Comparison of ENCODE assay signal across 8 cellular contexts in the genomic region with DNA sequence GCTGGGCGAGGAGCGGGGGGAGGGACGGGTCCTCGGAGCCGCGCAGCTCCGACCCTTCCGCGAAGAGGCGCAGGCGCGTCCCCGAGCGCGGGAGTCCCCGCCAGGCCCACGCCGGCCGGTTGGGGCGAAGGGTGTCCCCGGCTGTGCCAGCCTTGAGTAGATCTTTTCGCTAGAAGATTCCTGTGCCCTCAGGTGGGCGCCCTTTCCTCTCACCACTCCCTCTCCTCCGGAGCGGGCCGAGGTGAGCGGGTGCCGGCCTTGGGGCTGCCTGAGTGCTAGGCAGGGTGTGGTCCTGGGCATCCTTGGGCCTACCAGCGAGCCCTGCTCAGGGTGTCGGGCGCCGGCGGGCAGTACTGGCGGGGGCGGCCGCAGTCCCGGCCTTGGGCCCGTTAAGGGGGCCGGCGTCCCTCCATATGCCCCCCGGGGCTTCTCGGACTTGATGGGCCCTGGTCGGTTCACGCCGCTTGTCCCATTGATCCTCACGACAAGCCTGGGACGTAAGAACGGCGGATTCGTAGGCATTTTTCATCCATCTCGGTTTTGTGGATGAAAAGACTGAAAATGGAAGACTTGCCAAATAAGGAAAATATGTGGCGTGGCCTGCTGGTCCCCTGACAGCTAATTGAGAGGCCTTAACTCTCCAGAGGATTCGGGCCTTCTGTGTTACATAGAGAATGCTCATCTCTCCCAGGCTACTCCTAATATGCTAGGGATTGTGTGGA. TPM values are rescaled to one million over a fixed set of nuclear protein-coding genes. Genes with fewer than 3 reads are reported as not detected.
DNase-seq lines count a peak whose midpoint lies in the region; ATAC-seq and TF ChIP-seq lines count a peak whose summit lies in the region.

No MANE protein-coding gene starts in this region.

- H3K36me3 Mint-ChIP-seq in activated CD4-positive, alpha-beta T cell treated with anti-CD3 and anti-CD28 coated beads, Interleukin-2, amount 10 ng/mL, durations not matched to agents 7 days and 5 days (ENCODE audit: low read depth): peaks cover 44% of the 10 kb centered on the region

- H3K27me3 Mint-ChIP-seq in activated CD4-positive, alpha-beta T cell treated with anti-CD3 and anti-CD28 coated beads, Interleukin-2, amount 10 ng/mL, durations not matched to agents 7 days and 5 days: peaks cover 3% of the 10 kb centered on the region

- peaks cover 3 to 29% of the 10 kb centered on the region in 2 donors for H3K4me1 ChIP-seq in duodenal mucosa (ENCODE audit: control insufficient read depth in 1 of 2, insufficient read depth in 2 of 2, low read length in 2 of 2)
- peaks cover 33% of the 10 kb centered on the region for H3K4me1 ChIP-seq in lower lobe of right lung

- H3K36me3 ChIP-seq in duodenal mucosa (ENCODE audit: control insufficient read depth in 1 of 2, insufficient read depth in 2 of 2, low read length in 2 of 2): no peaks in the 10 kb centered on the region
- no peaks in the 10 kb centered on the region for H3K36me3 ChIP-seq in lower lobe of right lung

- H3K4me3 Mint-ChIP-seq in activated CD4-positive, alpha-beta T cell treated with anti-CD3 and anti-CD28 coated beads, Interleukin-2, amount 10 ng/mL, durations not matched to agents 7 days and 5 days: peak overlapping the region; percentile 87

- CTCF ChIA-PET in AG04450 (lab: Charles Lee): interaction anchor here (1.2 kb wide), 1 partner anchor 8 kb away, joined by 3 read pairs; no protein-coding TSS in a partner anchor
- CTCF ChIA-PET in activated CD4-positive, alpha-beta T cell treated with anti-CD3 and anti-CD28 coated beads, Interleukin-2, amount 10 ng/mL, durations not matched to agents 7 days and 5 days (lab: Charles Lee): interaction anchor here (0.6 to 1.3 kb wide), 3 partner anchors 9 to 273 kb away, joined by 3 to 5 read pairs (median 5); no protein-coding TSS in a partner anchor

- H3K9me3 Mint-ChIP-seq in activated CD4-positive, alpha-beta T cell treated with anti-CD3 and anti-CD28 coated beads, Interleukin-2, amount 10 ng/mL, durations not matched to agents 7 days and 5 days: no peaks in the 10 kb centered on the region

- H3K27ac ChIP-seq in AG04450 (ENCODE audit: low read depth, low read length) (peak overlapping the region; percentile 73), duodenal mucosa (ENCODE audit: low read depth, low read length) (peak overlapping the region; percentile 92), lower lobe of right lung (peak overlapping the region; percentile 96)

- ATAC-seq in GM18519 (IDR thresholded peaks at IDR 0.05; ENCODE audit: low FRiP score, unreplicated experiment) (peak; percentile 36), HG03060 (IDR thresholded peaks at IDR 0.05; ENCODE audit: low read depth, unreplicated experiment) (peak; percentile 19), lower lobe of right lung (peak; percentile 84 to 85)

- peak overlapping the region; percentile 93 for H3K27ac Mint-ChIP-seq in activated CD4-positive, alpha-beta T cell treated with anti-CD3 and anti-CD28 coated beads, Interleukin-2, amount 10 ng/mL, durations not matched to agents 7 days and 5 days

- TF ChIP-seq CTCF in AG04450 (IDR thresholded peaks at IDR 0.05; ENCODE audit: low read depth, low read length) (no peak), lower lobe of right lung (IDR thresholded peaks at IDR 0.05) (no peak)

- DNase-seq in AG04450 (ENCODE audit: low read depth, low spot score) (no peak), NCI-H2196 (lab: John Stamatoyannopoulos, UW; ENCODE audit: unreplicated experiment) (peak; percentile 60), lower lobe of right lung (peak; percentile 71)
- DNase-seq in activated CD4-positive, alpha-beta T cell treated with anti-CD3 and anti-CD28 coated beads, Interleukin-2, amount 10 ng/mL, durations not matched to agents 7 days and 5 days: peak; percentile 54
- peak; percentile 37 to 64 (median 46) for DNase-seq in stimulated activated CD4-positive, alpha-beta T cell treated with anti-CD3 and anti-CD28 coated beads, TNF-alpha, amount 100 ng/mL, for 24 hours (ENCODE audit: low read depth in 3 of 3)

- intact Hi-C loops in lower lobe of right lung (cut with DNase I): no loop called here

- H3K9me3 ChIP-seq in AG04450 (ENCODE audit: control insufficient read depth, insufficient read depth, low read length) (no peaks in the 10 kb centered on the region), duodenal mucosa (ENCODE audit: control insufficient read depth in 1 of 2, low read length in 2 of 2) (no peaks in the 10 kb centered on the region), lower lobe of right lung (no peaks in the 10 kb centered on the region)

- H3K27me3 ChIP-seq in AG04450 (ENCODE audit: control insufficient read depth, insufficient read depth, low read length) (no peaks in the 10 kb centered on the region), duodenal mucosa (ENCODE audit: control insufficient read depth in 1 of 2, insufficient read depth in 2 of 2, low read length in 2 of 2) (no peaks in the 10 kb centered on the region), lower lobe of right lung (ENCODE audit: low read depth) (no peaks in the 10 kb centered on the region)

- POLR2A ChIA-PET in AG04450 (lab: Yijun Ruan, JAX): interaction anchor here (0.6 to 1.5 kb wide), 7 partner anchors 15 to 177 kb away, joined by 3 to 8 read pairs (median 4); no protein-coding TSS in a partner anchor
- POLR2A ChIA-PET in activated CD4-positive, alpha-beta T cell treated with anti-CD3 and anti-CD28 coated beads, Interleukin-2, amount 10 ng/mL, durations not matched to agents 7 days and 5 days (lab: Charles Lee): no interaction called here

- H3K4me1 Mint-ChIP-seq in activated CD4-positive, alpha-beta T cell treated with anti-CD3 and anti-CD28 coated beads, Interleukin-2, amount 10 ng/mL, durations not matched to agents 7 days and 5 days: peaks cover 59% of the 10 kb centered on the region

- peak overlapping the region; percentile 86 to 89 for H3K9ac ChIP-seq in duodenal mucosa (ENCODE audit: low read depth in 1 of 2, low read length in 2 of 2)

- H3K4me3 ChIP-seq in AG04450 (ENCODE audit: low read depth, low read length) (peak overlapping the region; percentile 76), duodenal mucosa (ENCODE audit: low read depth in 1 of 2, low read length in 2 of 2) (peak overlapping the region; percentile 88 to 92), lower lobe of right lung (peak overlapping the region; percentile 98)

RNA-seq across cellular contexts. Expression of a gene that starts 0.7 kb away (rescaled TPM):
- 144 and 193 TPM in 2 replicates for polyA plus RNA-seq in AG04450 (2011; rRNA removed)
- polyA minus RNA-seq in AG04450 (2011; rRNA and poly(A)+ RNA removed): 37.3 and 69.9 TPM in 2 replicates
- total RNA-seq in activated CD4-positive, alpha-beta T cell treated with anti-CD3 and anti-CD28 coated beads, Interleukin-2, amount 10 ng/mL, durations not matched to agents 7 days and 5 days: 10 to 100 TPM; 73.9 to 76.9 TPM
- 72.0 TPM for total RNA-seq in lower lobe of right lung

Comparison
In these comparisons a context has a peak if more than half of its experiments do, and no peak if none do; other contexts are left out.
1. ATAC-seq: peak in every context shown above with its lines; median percentile 84 in lower lobe of right lung; 36 in GM18519; 19 in HG03060.